In the genomic region with DNA sequence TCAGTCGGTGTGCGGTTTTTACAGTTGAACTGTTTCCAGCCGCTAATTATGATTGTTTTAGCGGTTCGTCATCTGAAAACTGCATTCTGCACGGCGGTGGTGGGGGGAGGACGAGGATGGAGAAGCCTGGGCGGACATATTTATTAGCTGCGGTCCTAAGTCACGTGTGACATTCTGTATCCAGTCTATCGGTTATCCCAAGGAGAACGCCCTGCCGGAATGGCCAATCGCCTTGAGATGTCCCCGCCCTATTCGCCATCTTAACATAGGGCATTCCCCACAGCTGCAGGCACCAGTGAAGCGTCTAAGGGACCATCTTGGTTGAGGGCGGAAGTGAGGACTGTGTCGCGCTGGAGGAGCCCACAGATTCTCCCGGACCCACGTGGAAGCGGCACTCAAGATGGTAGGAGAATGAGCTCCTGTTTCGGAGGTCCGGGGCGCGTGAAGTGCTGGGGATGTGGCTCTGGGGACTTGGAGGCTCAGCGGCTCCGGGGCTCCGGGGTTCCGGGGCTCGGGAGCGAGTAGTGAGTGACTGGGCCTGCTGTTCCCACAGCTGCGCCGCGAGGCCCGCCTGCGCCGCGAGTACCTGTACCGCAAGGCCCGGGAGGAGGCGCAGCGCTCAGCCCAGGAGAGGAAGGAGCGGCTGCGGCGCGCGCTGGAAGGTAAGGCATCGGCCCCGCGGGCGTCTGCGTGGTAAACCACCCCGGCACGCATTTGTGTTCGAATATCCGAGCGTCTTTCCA, we compare ENCODE assay signal across 8 cellular contexts. TPM values are rescaled to one million over a fixed set of nuclear protein-coding genes. Genes with fewer than 3 reads are reported as not detected.
DNase-seq lines count a peak whose midpoint lies in the region; ATAC-seq lines count a peak whose summit lies in the region.

A gene with protein sequence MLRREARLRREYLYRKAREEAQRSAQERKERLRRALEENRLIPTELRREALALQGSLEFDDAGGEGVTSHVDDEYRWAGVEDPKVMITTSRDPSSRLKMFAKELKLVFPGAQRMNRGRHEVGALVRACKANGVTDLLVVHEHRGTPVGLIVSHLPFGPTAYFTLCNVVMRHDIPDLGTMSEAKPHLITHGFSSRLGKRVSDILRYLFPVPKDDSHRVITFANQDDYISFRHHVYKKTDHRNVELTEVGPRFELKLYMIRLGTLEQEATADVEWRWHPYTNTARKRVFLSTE (plus strand): TSS at position 365 of the 743 bp plus-strand sequence. CDS start 36 bp downstream, at position 401.

- H4K20me1 ChIP-seq in BLaER1 = peaks cover 47% of the 10 kb centered on the region

- H3K36me3 Mint-ChIP-seq in activated CD4-positive, alpha-beta T cell treated with anti-CD3 and anti-CD28 coated beads, Interleukin-2, amount 10 ng/mL, durations not matched to agents 7 days and 5 days (ENCODE audit: low read depth) = peaks cover 55% of the 10 kb centered on the region

- peaks cover 67% of the 10 kb centered on the region for H3K36me3 ChIP-seq in BLaER1

- peak within 1 kb of the TSS; percentile 85 for H3K4me3 ChIP-seq in BLaER1

- H3K4me2 ChIP-seq in BLaER1 = peak within 1 kb of the TSS; percentile 93

- ATAC-seq in HG03469 (IDR thresholded peaks at IDR 0.05; ENCODE audit: unreplicated experiment) = peak; percentile 83
- ATAC-seq in left lobe of liver = peak; percentile 92

- peak within 1 kb of the TSS; percentile 87 for H3K27ac ChIP-seq in BLaER1

- peaks cover 27% of the 10 kb centered on the region for H3K4me1 ChIP-seq in BLaER1

- DNase-seq in GM19240 (ENCODE audit: insufficient read length, low spot score) = peak; percentile 48
- peak; percentile 99 for DNase-seq in NCI-H526 treated with DMSO at 0.1 percent for 48 hours (lab: John Stamatoyannopoulos, UW)
- peak; percentile 99 for DNase-seq in activated CD4-positive, alpha-beta T cell treated with anti-CD3 and anti-CD28 coated beads, Interleukin-2, amount 10 ng/mL, durations not matched to agents 7 days and 5 days
- DNase-seq in dedifferentiated amniotic fluid mesenchymal stem cell (ENCODE audit: extremely low spot score) = peak; percentile 100
- peak; percentile 98 for DNase-seq in left lobe of liver (ENCODE audit: low spot score)
- peak; percentile 82 to 88 for DNase-seq in stimulated activated CD4-positive, alpha-beta T cell treated with anti-CD3 and anti-CD28 coated beads, Interleukin-2, amount 100 ng/mL, for 48 hours

- CTCF ChIA-PET in activated CD4-positive, alpha-beta T cell treated with anti-CD3 and anti-CD28 coated beads, Interleukin-2, amount 10 ng/mL, durations not matched to agents 7 days and 5 days (lab: Charles Lee) = interaction anchor here (0.8 to 4.5 kb wide), 11 partner anchors 10 to 161 kb away, joined by 3 to 32 read pairs (median 4); a partner anchor contains a TSS

- H3K9ac ChIP-seq in BLaER1 = peak within 1 kb of the TSS; percentile 90

- no peaks in the 10 kb centered on the region for H3K9me3 ChIP-seq in BLaER1

- peak within 1 kb of the TSS; percentile 100 for H3K4me3 Mint-ChIP-seq in activated CD4-positive, alpha-beta T cell treated with anti-CD3 and anti-CD28 coated beads, Interleukin-2, amount 10 ng/mL, durations not matched to agents 7 days and 5 days

- H3K4me1 Mint-ChIP-seq in activated CD4-positive, alpha-beta T cell treated with anti-CD3 and anti-CD28 coated beads, Interleukin-2, amount 10 ng/mL, durations not matched to agents 7 days and 5 days = peaks cover 41% of the 10 kb centered on the region

- POLR2A ChIA-PET in activated CD4-positive, alpha-beta T cell treated with anti-CD3 and anti-CD28 coated beads, Interleukin-2, amount 10 ng/mL, durations not matched to agents 7 days and 5 days (lab: Charles Lee) = interaction anchor here (0.9 to 1.9 kb wide), 2 partner anchors 10 to 31 kb away, joined by 5 to 10 read pairs; no protein-coding TSS in a partner anchor

- H3K27me3 ChIP-seq in BLaER1 = no peaks in the 10 kb centered on the region

- H3K27me3 Mint-ChIP-seq in activated CD4-positive, alpha-beta T cell treated with anti-CD3 and anti-CD28 coated beads, Interleukin-2, amount 10 ng/mL, durations not matched to agents 7 days and 5 days = no peaks in the 10 kb centered on the region

- no peaks in the 10 kb centered on the region for H3K9me3 Mint-ChIP-seq in activated CD4-positive, alpha-beta T cell treated with anti-CD3 and anti-CD28 coated beads, Interleukin-2, amount 10 ng/mL, durations not matched to agents 7 days and 5 days

- H3K27ac Mint-ChIP-seq in activated CD4-positive, alpha-beta T cell treated with anti-CD3 and anti-CD28 coated beads, Interleukin-2, amount 10 ng/mL, durations not matched to agents 7 days and 5 days = peak within 1 kb of the TSS; percentile 100

RNA-seq across cellular contexts. Expression of the gene that starts here (rescaled TPM):
- 10 to 100 TPM; 71.1 to 75.2 TPM for total RNA-seq in activated CD4-positive, alpha-beta T cell treated with anti-CD3 and anti-CD28 coated beads, Interleukin-2, amount 10 ng/mL, durations not matched to agents 7 days and 5 days
- 69.5 TPM for total RNA-seq in left lobe of liver

Comparison
In these comparisons a context has a peak if more than half of its experiments do, and no peak if none do; other contexts are left out.
1. Peak in every context shown above with its lines: DNase-seq, ATAC-seq, H3K4me3 ChIP-seq and H3K27ac ChIP-seq.
2. DNase-seq: peak in every context shown above with its lines; median percentile 100 in dedifferentiated amniotic fluid mesenchymal stem cell; 99 in NCI-H526 treated with DMSO at 0.1 percent for 48 hours; 99 in activated CD4-positive, alpha-beta T cell treated with anti-CD3 and anti-CD28 coated beads, Interleukin-2, amount 10 ng/mL, durations not matched to agents 7 days and 5 days; 98 in left lobe of liver; 85 in stimulated activated CD4-positive, alpha-beta T cell treated with anti-CD3 and anti-CD28 coated beads, Interleukin-2, amount 100 ng/mL, for 48 hours; 48 in GM19240.